ENCODE assay signal across 10 cellular contexts in the genomic region with DNA sequence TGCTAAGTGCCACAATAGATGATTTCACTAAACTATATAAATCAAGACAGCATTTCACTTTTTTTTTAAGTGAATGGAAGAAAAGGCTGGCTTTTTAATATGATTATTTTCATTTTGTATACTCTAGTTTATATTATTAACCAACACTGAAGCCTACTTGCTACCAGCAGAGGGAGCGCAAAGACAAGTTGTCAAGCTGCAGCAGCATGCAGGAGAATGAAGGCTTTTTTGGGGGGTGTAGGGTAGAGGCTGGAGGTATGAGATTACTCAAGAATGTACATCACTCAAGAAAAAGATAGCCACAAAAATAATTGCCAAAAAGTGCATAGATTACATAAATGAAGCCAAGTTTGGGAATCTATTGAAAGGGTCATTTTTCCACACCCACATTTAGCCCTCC.
DNase-seq lines count a peak whose midpoint lies in the region; ATAC-seq and TF ChIP-seq lines count a peak whose summit lies in the region.
"Had no signal": no experiment of that assay in that cellular context is flagged by ENCODE, and none has a peak within 500 bp of the region (broad histone marks: within the 10 kb centered on the region; RNA-seq: fewer than 3 reads in every experiment).

No MANE protein-coding gene starts in this region.

- H3K27me3 Mint-ChIP-seq in GM23338 (ENCODE audit: insufficient read depth, low read depth, poor library complexity): no peaks in the 10 kb centered on the region
- H3K27me3 Mint-ChIP-seq in T-helper 2 cell treated with Interferon-gamma antibody and Interleukin-4, amounts not matched to agents 5 μg/mL and 100 μg/mL, for 36 hours (ENCODE audit: low read depth): no peaks in the 10 kb centered on the region

- no peaks in the 10 kb centered on the region for H3K9me3 Mint-ChIP-seq in GM23338
- H3K9me3 Mint-ChIP-seq in T-helper 2 cell treated with Interferon-gamma antibody and Interleukin-4, amounts not matched to agents 5 μg/mL and 100 μg/mL, for 36 hours: no peaks in the 10 kb centered on the region
- H3K9me3 Mint-ChIP-seq: T-helper 1 cell treated with Interleukin-12 subunit alpha and Interleukin-12 subunit beta and Interleukin-4 antibody, amounts not matched to agents 30 μg/mL and 1 μg/mL, for 36 hours had no signal

- H3K27me3 ChIP-seq in GM23338 (ENCODE audit: insufficient read depth): no peaks in the 10 kb centered on the region
- H3K27me3 ChIP-seq in WERI-Rb-1 (ENCODE audit: insufficient read depth, low read depth, severe bottlenecking): peaks cover 8% of the 10 kb centered on the region
- no peaks in the 10 kb centered on the region for H3K27me3 ChIP-seq in gastrocnemius medialis

- TF ChIP-seq CTCF in GM23338 (conservative IDR thresholded peaks at IDR 0.05; ENCODE audit: low read depth in 2 of 2): peak; percentile 80 to 81
- TF ChIP-seq CTCF in WERI-Rb-1 (IDR thresholded peaks at IDR 0.05; ENCODE audit: low read depth, low read length): peak; percentile 31
- TF ChIP-seq CTCF in gastrocnemius medialis (IDR thresholded peaks at IDR 0.05 in 4 of 5, conservative IDR thresholded peaks at IDR 0.05 in 1 of 5): peak in 1 of 5 experiments; percentile 20

- H3K27ac ChIP-seq in GM23338 (ENCODE audit: low read depth) (no peak overlapping the region), WERI-Rb-1 (no peak overlapping the region), gastrocnemius medialis (no peak overlapping the region)
- H3K27ac ChIP-seq: epithelial cell of prostate had no signal

- H3K79me2 ChIP-seq in GM23338 (replicated peaks; ENCODE audit: insufficient read depth): no peaks in the 10 kb centered on the region

- H3K27ac Mint-ChIP-seq in GM23338: no peak overlapping the region
- no peak overlapping the region for H3K27ac Mint-ChIP-seq in T-helper 2 cell treated with Interferon-gamma antibody and Interleukin-4, amounts not matched to agents 5 μg/mL and 100 μg/mL, for 36 hours
- H3K27ac Mint-ChIP-seq: T-helper 1 cell treated with Interleukin-12 subunit alpha and Interleukin-12 subunit beta and Interleukin-4 antibody, amounts not matched to agents 30 μg/mL and 1 μg/mL, for 36 hours had no signal

- H3K4me3 ChIP-seq in GM23338 (no peak overlapping the region), WERI-Rb-1 (ENCODE audit: low read depth, low read length) (no peak overlapping the region), gastrocnemius medialis (no peak overlapping the region)

- H3K36me3 ChIP-seq in GM23338 (ENCODE audit: insufficient read depth) (no peaks in the 10 kb centered on the region), WERI-Rb-1 (no peaks in the 10 kb centered on the region), gastrocnemius medialis (no peaks in the 10 kb centered on the region)

- H2AFZ ChIP-seq in GM23338: no peak overlapping the region

- H3K4me1 ChIP-seq in GM23338 (ENCODE audit: insufficient read depth) (no peaks in the 10 kb centered on the region), gastrocnemius medialis (no peaks in the 10 kb centered on the region)

- ATAC-seq in GM23338 (peak; percentile 65), gastrocnemius medialis (no peak), HG03095 (IDR thresholded peaks at IDR 0.05; ENCODE audit: unreplicated experiment) (no peak)

- no peak overlapping the region for H3K4me3 Mint-ChIP-seq in GM23338
- H3K4me3 Mint-ChIP-seq in T-helper 2 cell treated with Interferon-gamma antibody and Interleukin-4, amounts not matched to agents 5 μg/mL and 100 μg/mL, for 36 hours: no peak overlapping the region
- H3K4me3 Mint-ChIP-seq: T-helper 1 cell treated with Interleukin-12 subunit alpha and Interleukin-12 subunit beta and Interleukin-4 antibody, amounts not matched to agents 30 μg/mL and 1 μg/mL, for 36 hours had no signal

- H3K36me3 Mint-ChIP-seq in GM23338 (ENCODE audit: low read depth): no peaks in the 10 kb centered on the region
- no peaks in the 10 kb centered on the region for H3K36me3 Mint-ChIP-seq in T-helper 2 cell treated with Interferon-gamma antibody and Interleukin-4, amounts not matched to agents 5 μg/mL and 100 μg/mL, for 36 hours (ENCODE audit: low read depth)

- H3K9me3 ChIP-seq in WERI-Rb-1 (ENCODE audit: severe bottlenecking): no peaks in the 10 kb centered on the region
- no peaks in the 10 kb centered on the region for H3K9me3 ChIP-seq in gastrocnemius medialis

- intact Hi-C loops in gastrocnemius medialis (cut with DNase I; ENCODE audit: low total_unique reads): loop anchor here (10.0 kb wide), 1 partner anchor 553 kb away; no protein-coding TSS in a partner anchor

- in situ Hi-C loops in gastrocnemius medialis (cut with MboI; ENCODE audit: low sequenced_read_pairs in 4 of 4): no loop called here

- H3K9me2 ChIP-seq in GM23338 (ENCODE audit: insufficient read depth): no peaks in the 10 kb centered on the region

- no peaks in the 10 kb centered on the region for H3F3A ChIP-seq in GM23338 (replicated peaks; ENCODE audit: low read depth)

- no peak for TF ChIP-seq POLR2A in gastrocnemius medialis (IDR thresholded peaks at IDR 0.05)

- DNase-seq in COLO829 (ENCODE audit: low spot score) (peak; percentile 6), GM23338 (ENCODE audit: low spot score) (peak; percentile 61), WERI-Rb-1 (peak; percentile 12), kidney tubule cell (ENCODE audit: low spot score) (peak; percentile 41), NCI-H2081 (lab: John Stamatoyannopoulos, UW) (no peak), gastrocnemius medialis (no peak)
- DNase-seq in T-helper 2 cell treated with Interferon-gamma antibody and Interleukin-4, amounts not matched to agents 5 μg/mL and 100 μg/mL, for 36 hours (ENCODE audit: low spot score): no peak

- H3K4me1 Mint-ChIP-seq in GM23338: no peaks in the 10 kb centered on the region
- no peaks in the 10 kb centered on the region for H3K4me1 Mint-ChIP-seq in T-helper 2 cell treated with Interferon-gamma antibody and Interleukin-4, amounts not matched to agents 5 μg/mL and 100 μg/mL, for 36 hours (ENCODE audit: low read depth)

- H4K20me1 ChIP-seq in GM23338 (replicated peaks; ENCODE audit: insufficient read depth): no peaks in the 10 kb centered on the region

- H3K4me2 ChIP-seq in GM23338: no peak overlapping the region

TF ChIP-seq in GM23338, 12 proteins besides CTCF, POLR2A, EP300 and RAD21 (continues in another document):
- TF ChIP-seq JUNB (IDR thresholded peaks at IDR 0.05; ENCODE audit: unreplicated experiment): no peak
- TF ChIP-seq POLR2AphosphoS5 (IDR thresholded peaks at IDR 0.05; ENCODE audit: low read depth): no peak
- TF ChIP-seq, protein P1, sequence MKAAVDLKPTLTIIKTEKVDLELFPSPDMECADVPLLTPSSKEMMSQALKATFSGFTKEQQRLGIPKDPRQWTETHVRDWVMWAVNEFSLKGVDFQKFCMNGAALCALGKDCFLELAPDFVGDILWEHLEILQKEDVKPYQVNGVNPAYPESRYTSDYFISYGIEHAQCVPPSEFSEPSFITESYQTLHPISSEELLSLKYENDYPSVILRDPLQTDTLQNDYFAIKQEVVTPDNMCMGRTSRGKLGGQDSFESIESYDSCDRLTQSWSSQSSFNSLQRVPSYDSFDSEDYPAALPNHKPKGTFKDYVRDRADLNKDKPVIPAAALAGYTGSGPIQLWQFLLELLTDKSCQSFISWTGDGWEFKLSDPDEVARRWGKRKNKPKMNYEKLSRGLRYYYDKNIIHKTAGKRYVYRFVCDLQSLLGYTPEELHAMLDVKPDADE (IDR thresholded peaks at IDR 0.05): no peak
- no peak for TF ChIP-seq EZH2phosphoT487 (IDR thresholded peaks at IDR 0.05; ENCODE audit: unreplicated experiment)

Comparison
In these comparisons a context has a peak if more than half of its experiments do, and no peak if none do; other contexts are left out.
1. DNase-seq: peak in COLO829 (single experiment), GM23338 (single experiment), WERI-Rb-1 (single experiment) and kidney tubule cell (single experiment); none in NCI-H2081 (0 of 2), gastrocnemius medialis (0 of 2) and T-helper 2 cell treated with Interferon-gamma antibody and Interleukin-4, amounts not matched to agents 5 μg/mL and 100 μg/mL, for 36 hours (single experiment).